In the genomic region with DNA sequence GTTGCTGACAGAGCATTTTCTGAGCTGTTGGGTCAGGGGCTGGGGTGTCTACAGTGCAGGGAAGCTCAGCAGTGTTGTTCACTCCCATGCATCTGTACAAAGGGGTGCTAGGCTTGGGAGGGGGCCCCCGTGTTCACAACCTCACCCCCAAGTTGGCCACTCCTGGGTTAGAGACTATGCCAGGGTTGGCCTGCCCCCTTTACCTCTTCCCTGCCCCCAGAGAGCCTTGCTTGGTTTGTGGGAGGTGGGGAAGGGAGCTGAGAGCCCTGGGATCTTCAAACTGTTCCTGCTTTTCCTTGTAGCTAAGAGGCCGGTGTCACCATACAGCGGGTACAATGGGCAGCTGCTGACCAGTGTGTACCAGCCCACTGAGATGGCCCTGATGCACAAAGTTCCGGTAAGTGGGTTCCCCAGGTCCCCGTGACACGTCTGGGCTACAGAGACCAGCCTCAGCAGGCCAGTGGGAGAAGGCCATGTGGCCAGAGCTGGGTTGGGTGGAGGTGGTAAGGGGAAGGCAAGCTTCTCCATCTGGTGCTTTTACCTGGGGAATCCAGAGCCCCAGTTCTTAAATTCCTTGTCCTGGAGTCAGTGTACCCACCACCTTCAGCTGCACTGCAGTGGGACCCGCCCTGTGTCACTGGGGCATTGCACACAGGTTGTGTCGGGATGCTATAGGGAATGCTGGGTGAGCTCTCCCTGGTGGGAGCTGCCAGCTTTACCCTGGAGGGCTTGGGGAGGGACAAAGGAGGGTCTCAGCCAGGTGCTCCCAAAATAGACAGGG, we compare ENCODE assay signal across 1 cellular context.
TF ChIP-seq lines count a peak whose summit lies in the region.

No MANE protein-coding gene starts in this region.

TF ChIP-seq in liver, 16 proteins besides CTCF, POLR2A, EP300 and RAD21 (continued from another document):
- TF ChIP-seq, protein P1, sequence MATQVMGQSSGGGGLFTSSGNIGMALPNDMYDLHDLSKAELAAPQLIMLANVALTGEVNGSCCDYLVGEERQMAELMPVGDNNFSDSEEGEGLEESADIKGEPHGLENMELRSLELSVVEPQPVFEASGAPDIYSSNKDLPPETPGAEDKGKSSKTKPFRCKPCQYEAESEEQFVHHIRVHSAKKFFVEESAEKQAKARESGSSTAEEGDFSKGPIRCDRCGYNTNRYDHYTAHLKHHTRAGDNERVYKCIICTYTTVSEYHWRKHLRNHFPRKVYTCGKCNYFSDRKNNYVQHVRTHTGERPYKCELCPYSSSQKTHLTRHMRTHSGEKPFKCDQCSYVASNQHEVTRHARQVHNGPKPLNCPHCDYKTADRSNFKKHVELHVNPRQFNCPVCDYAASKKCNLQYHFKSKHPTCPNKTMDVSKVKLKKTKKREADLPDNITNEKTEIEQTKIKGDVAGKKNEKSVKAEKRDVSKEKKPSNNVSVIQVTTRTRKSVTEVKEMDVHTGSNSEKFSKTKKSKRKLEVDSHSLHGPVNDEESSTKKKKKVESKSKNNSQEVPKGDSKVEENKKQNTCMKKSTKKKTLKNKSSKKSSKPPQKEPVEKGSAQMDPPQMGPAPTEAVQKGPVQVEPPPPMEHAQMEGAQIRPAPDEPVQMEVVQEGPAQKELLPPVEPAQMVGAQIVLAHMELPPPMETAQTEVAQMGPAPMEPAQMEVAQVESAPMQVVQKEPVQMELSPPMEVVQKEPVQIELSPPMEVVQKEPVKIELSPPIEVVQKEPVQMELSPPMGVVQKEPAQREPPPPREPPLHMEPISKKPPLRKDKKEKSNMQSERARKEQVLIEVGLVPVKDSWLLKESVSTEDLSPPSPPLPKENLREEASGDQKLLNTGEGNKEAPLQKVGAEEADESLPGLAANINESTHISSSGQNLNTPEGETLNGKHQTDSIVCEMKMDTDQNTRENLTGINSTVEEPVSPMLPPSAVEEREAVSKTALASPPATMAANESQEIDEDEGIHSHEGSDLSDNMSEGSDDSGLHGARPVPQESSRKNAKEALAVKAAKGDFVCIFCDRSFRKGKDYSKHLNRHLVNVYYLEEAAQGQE (IDR thresholded peaks at IDR 0.05), result no peak
TF ChIP-seq in liver: peak in this region for 0.
